8 cellular contexts compared by ENCODE assay signal in genomic region chr9:104748359-104749031, GRCh38. TPM values are rescaled to one million over a fixed set of nuclear protein-coding genes. Genes with fewer than 3 reads are reported as not detected.
DNase-seq lines count a peak whose midpoint lies in the region; ATAC-seq lines count a peak whose summit lies in the region.

No MANE protein-coding gene starts in this region.

- H3K23ac ChIP-seq in mesenchymal stem cell (ENCODE audit: low read length in 2 of 2) = no peak overlapping the region

- H2BK12ac ChIP-seq in mesenchymal stem cell (ENCODE audit: low read length in 2 of 2) = peak overlapping the region in 1 of 2 experiments; percentile 29

- peak overlapping the region; percentile 93 for H3K18ac ChIP-seq in mesenchymal stem cell (ENCODE audit: low read depth in 1 of 2, low read length in 2 of 2)

- intact Hi-C loops in aorta (cut with DNase I) = loop anchor here in 1 of 2 donors (5.0 to 10.0 kb wide), 2 partner anchors 364 to 656 kb away; partner anchors contain the start of gene SMC2

- H3K4me2 ChIP-seq in mesenchymal stem cell (ENCODE audit: low read length, poor library complexity, severe bottlenecking) = peak overlapping the region; percentile 93

- H2BK5ac ChIP-seq in mesenchymal stem cell (ENCODE audit: low read depth, low read length, poor library complexity, severe bottlenecking) = no peak overlapping the region

- H2BK15ac ChIP-seq in mesenchymal stem cell (ENCODE audit: low read depth, poor library complexity, severe bottlenecking) = no peak overlapping the region

- H3K9me3 ChIP-seq in mesenchymal stem cell (ENCODE audit: control insufficient read depth, low read length) = no peaks in the 10 kb centered on the region
- H3K9me3 ChIP-seq in aorta (ENCODE audit: control insufficient read depth, low read length) = no peaks in the 10 kb centered on the region

- H3K27me3 ChIP-seq in H7 (ENCODE audit: control insufficient read depth, insufficient read depth, low read length) (no peaks in the 10 kb centered on the region), mesenchymal stem cell (ENCODE audit: control insufficient read depth in 1 of 2, insufficient read depth in 1 of 2, low read length in 2 of 2) (no peaks in the 10 kb centered on the region), aorta (ENCODE audit: control insufficient read depth in 1 of 2, insufficient read depth in 2 of 2, low read length in 1 of 2) (no peaks in the 10 kb centered on the region)

- H3K9ac ChIP-seq in mesenchymal stem cell (ENCODE audit: low read length) = peak overlapping the region; percentile 96

- 5% methylated on average over 17 of the region's 19 CpGs for WGBS in mesenchymal stem cell
- WGBS in aorta, 2 donors = 4% methylated on average over 19 of the region's 19 CpGs

- H3K14ac ChIP-seq in mesenchymal stem cell (ENCODE audit: low read length in 2 of 2) = peak overlapping the region; percentile 13 to 25

- H3K4me3 ChIP-seq in H7 (ENCODE audit: insufficient read depth, low read depth, low read length) = peak overlapping the region; percentile 84
- H3K4me3 ChIP-seq in mesenchymal stem cell (ENCODE audit: insufficient read depth in 1 of 2, low read depth in 1 of 2, low read length in 2 of 2) = peak overlapping the region; percentile 88
- peak overlapping the region; percentile 69 to 98 for H3K4me3 ChIP-seq in aorta (ENCODE audit: low read length in 2 of 2)

- H3K36me3 ChIP-seq in H7 (replicated peaks; ENCODE audit: control insufficient read depth, insufficient read depth, low read length) = no peaks in the 10 kb centered on the region
- peaks cover 0 to 23% of the 10 kb centered on the region in 2 experiments for H3K36me3 ChIP-seq in mesenchymal stem cell (ENCODE audit: control insufficient read depth in 1 of 2, insufficient read depth in 2 of 2, low read depth in 1 of 2, low read length in 2 of 2)
- no peaks in the 10 kb centered on the region for H3K36me3 ChIP-seq in aorta (ENCODE audit: control insufficient read depth in 1 of 2, insufficient read depth in 2 of 2, low read length in 1 of 2)

- peak overlapping the region; percentile 64 for H4K91ac ChIP-seq in mesenchymal stem cell (ENCODE audit: low read length)

- H4K8ac ChIP-seq in mesenchymal stem cell (ENCODE audit: low read length) = peak overlapping the region; percentile 78

- ATAC-seq in aorta (ENCODE audit: low FRiP score) = peak; percentile 20
- ATAC-seq in GM18858 (IDR thresholded peaks at IDR 0.05; ENCODE audit: unreplicated experiment) = no peak

- no peak overlapping the region for H2AK5ac ChIP-seq in mesenchymal stem cell (ENCODE audit: low read length, severe bottlenecking)

- peaks cover 9% of the 10 kb centered on the region for H3K79me1 ChIP-seq in mesenchymal stem cell (replicated peaks; ENCODE audit: low read length, poor library complexity, severe bottlenecking)

- H2AFZ ChIP-seq in mesenchymal stem cell (ENCODE audit: low read depth, low read length) = peak overlapping the region; percentile 55

- peak overlapping the region; percentile 47 to 71 for H3K4ac ChIP-seq in mesenchymal stem cell (ENCODE audit: low read depth in 1 of 2, low read length in 2 of 2)

- peak; percentile 26 for DNase-seq in D341Med (ENCODE audit: low spot score)
- no peak for DNase-seq in H7
- peak; percentile 53 for DNase-seq in OCI-M1 (lab: John Stamatoyannopoulos, UW)
- DNase-seq in dermis microvascular lymphatic vessel endothelial cell (ENCODE audit: low read depth in 2 of 2) = peak; percentile 30 to 40
- peak; percentile 48 for DNase-seq in mesenchymal stem cell
- DNase-seq in aorta = no peak
- DNase-seq in pons (ENCODE audit: low spot score) = no peak

- H3K27ac ChIP-seq in mesenchymal stem cell (ENCODE audit: low read length, poor library complexity, severe bottlenecking) (peak overlapping the region; percentile 88), aorta (ENCODE audit: low read depth in 1 of 2, low read length in 2 of 2) (peak overlapping the region; percentile 77 to 92)

- peaks cover 2% of the 10 kb centered on the region for H3K4me1 ChIP-seq in mesenchymal stem cell (ENCODE audit: control insufficient read depth, insufficient read depth, low read depth, low read length)
- no peaks in the 10 kb centered on the region for H3K4me1 ChIP-seq in aorta (ENCODE audit: control insufficient read depth in 1 of 2, insufficient read depth in 2 of 2, low read length in 2 of 2)

- H2BK120ac ChIP-seq in mesenchymal stem cell (ENCODE audit: low read depth, low read length) = peak overlapping the region; percentile 54

RNA-seq across cellular contexts. Expression of gene NIPSNAP3A, which starts 1.0 kb away (rescaled TPM):
- total RNA-seq in H7 (2014; rRNA removed; shearing (Covaris generic)) = 19.0 and 20.4 TPM in 2 replicates
- 35.4 and 49.4 TPM in 2 replicates for total RNA-seq in dermis microvascular lymphatic vessel endothelial cell
- 18.9 TPM for polyA plus RNA-seq in mesenchymal stem cell (2013, experiment 1 of 2)
- polyA plus RNA-seq in mesenchymal stem cell (2013, experiment 2 of 2) = 21.5 TPM
- total RNA-seq in aorta = 10 to 100 TPM; 24.2 to 28.7 TPM
- polyA plus RNA-seq in aorta = 10 to 100 TPM; 31.6 to 34.8 TPM

RNA-seq across cellular contexts. Expression of gene NIPSNAP3B, which starts 15.4 kb away (rescaled TPM):
- 0.59 and 0.81 TPM in 2 replicates for total RNA-seq in H7 (2014; rRNA removed; shearing (Covaris generic))
- 0.25 and 0.39 TPM in 2 replicates for total RNA-seq in dermis microvascular lymphatic vessel endothelial cell
- polyA plus RNA-seq in mesenchymal stem cell (2013, experiment 1 of 2) = 0.51 TPM
- polyA plus RNA-seq in mesenchymal stem cell (2013, experiment 2 of 2) = 0.52 TPM
- total RNA-seq in aorta = 10 to 100 TPM in 1 of 2 donors, 1 to 10 TPM in 1; 7.8 to 12.6 TPM
- 1 to 10 TPM; 1.4 to 8.9 TPM for polyA plus RNA-seq in aorta

RNA-seq across cellular contexts. Expression of gene OR13D1, which starts 54.2 kb away (rescaled TPM):
- total RNA-seq in H7 (2014; rRNA removed; shearing (Covaris generic)) = not detected in 2 replicates
- total RNA-seq in dermis microvascular lymphatic vessel endothelial cell (not detected in 2 replicates), aorta (not detected)
- not detected for polyA plus RNA-seq in mesenchymal stem cell (2013, experiment 1 of 2)
- polyA plus RNA-seq in mesenchymal stem cell (2013, experiment 2 of 2) = not detected
- not detected for polyA plus RNA-seq in aorta

Comparison
In these comparisons a context has a peak if more than half of its experiments do, and no peak if none do; other contexts are left out.
1. DNase-seq: peak in D341Med (single experiment), OCI-M1 (single experiment), dermis microvascular lymphatic vessel endothelial cell (2 of 2) and mesenchymal stem cell (single experiment); none in H7 (single experiment), aorta (0 of 2) and pons (single experiment).
2. Peak in every context shown above with its lines, with median percentiles within 50 percentile points of each other: H3K4me3 ChIP-seq.